9 cellular contexts compared by ENCODE assay signal in genomic region chr3:99637381-99638111, GRCh38. TPM values are rescaled to one million over a fixed set of nuclear protein-coding genes. Genes with fewer than 3 reads are reported as not detected.
DNase-seq lines count a peak whose midpoint lies in the region; ATAC-seq and TF ChIP-seq lines count a peak whose summit lies in the region.
"Had no signal": no experiment of that assay in that cellular context is flagged by ENCODE, and none has a peak within 500 bp of the region (broad histone marks: within the 10 kb centered on the region; RNA-seq: fewer than 3 reads in every experiment).

No MANE protein-coding gene starts in this region.

- intact Hi-C loops in left ventricle myocardium inferior (cut with micrococcal nuclease), result no loop called here

- H3K4me3 ChIP-seq in WI38 (ENCODE audit: low read depth, low read length) (peak overlapping the region; percentile 89), left ventricle myocardium inferior (peak overlapping the region; percentile 70)

- H3K27me3 ChIP-seq in left ventricle myocardium inferior (ENCODE audit: low read depth), result peaks cover 65% of the 10 kb centered on the region

- no peaks in the 10 kb centered on the region for H3K36me3 ChIP-seq in left ventricle myocardium inferior

- DNase-seq in H4 (ENCODE audit: low spot score) (peak; percentile 58), left ventricle myocardium inferior (peak; percentile 19), renal cortical epithelial cell (ENCODE audit: low read depth) (peak; percentile 90), OCI-M2 (lab: John Stamatoyannopoulos, UW; ENCODE audit: unreplicated experiment) (no peak)
- DNase-seq in activated CD4-positive, CD25-positive, alpha-beta regulatory T cell (lab: John Stamatoyannopoulos, UW), result no peak

- peaks cover 25% of the 10 kb centered on the region for H3K4me1 ChIP-seq in left ventricle myocardium inferior

- no peaks in the 10 kb centered on the region for H3K9me3 ChIP-seq in left ventricle myocardium inferior (replicated peaks)

- TF ChIP-seq CTCF in WI38 (IDR thresholded peaks at IDR 0.05; ENCODE audit: low read depth, low read length) (no peak), left ventricle myocardium inferior (IDR thresholded peaks at IDR 0.05; ENCODE audit: borderline replicate concordance) (no peak)

- H3K27ac ChIP-seq in left ventricle myocardium inferior (replicated peaks), result peak overlapping the region; percentile 86

- ATAC-seq in HG02610 (IDR thresholded peaks at IDR 0.05; ENCODE audit: unreplicated experiment) (no peak), GM18517 (IDR thresholded peaks at IDR 0.05; ENCODE audit: unreplicated experiment) (no peak)

RNA-seq across cellular contexts. Expression of gene COL8A1, which starts 0.8 kb away (rescaled TPM):
- total RNA-seq in H4 (2014; rRNA removed; shearing (Covaris generic)), result 7.3 and 24.3 TPM in 2 replicates
- 16.4 TPM for total RNA-seq in left ventricle myocardium inferior
- total RNA-seq in renal cortical epithelial cell, result 123 and 241 TPM in 2 replicates
- total RNA-seq: mononuclear cell had no signal

Comparison
In these comparisons a context has a peak if more than half of its experiments do, and no peak if none do; other contexts are left out.
1. DNase-seq: peak in H4 (single experiment), left ventricle myocardium inferior (single experiment) and renal cortical epithelial cell (single experiment); none in activated CD4-positive, CD25-positive, alpha-beta regulatory T cell (0 of 4) and OCI-M2 (single experiment).